ENCODE assay signal across 18 cellular contexts in the genomic region with DNA sequence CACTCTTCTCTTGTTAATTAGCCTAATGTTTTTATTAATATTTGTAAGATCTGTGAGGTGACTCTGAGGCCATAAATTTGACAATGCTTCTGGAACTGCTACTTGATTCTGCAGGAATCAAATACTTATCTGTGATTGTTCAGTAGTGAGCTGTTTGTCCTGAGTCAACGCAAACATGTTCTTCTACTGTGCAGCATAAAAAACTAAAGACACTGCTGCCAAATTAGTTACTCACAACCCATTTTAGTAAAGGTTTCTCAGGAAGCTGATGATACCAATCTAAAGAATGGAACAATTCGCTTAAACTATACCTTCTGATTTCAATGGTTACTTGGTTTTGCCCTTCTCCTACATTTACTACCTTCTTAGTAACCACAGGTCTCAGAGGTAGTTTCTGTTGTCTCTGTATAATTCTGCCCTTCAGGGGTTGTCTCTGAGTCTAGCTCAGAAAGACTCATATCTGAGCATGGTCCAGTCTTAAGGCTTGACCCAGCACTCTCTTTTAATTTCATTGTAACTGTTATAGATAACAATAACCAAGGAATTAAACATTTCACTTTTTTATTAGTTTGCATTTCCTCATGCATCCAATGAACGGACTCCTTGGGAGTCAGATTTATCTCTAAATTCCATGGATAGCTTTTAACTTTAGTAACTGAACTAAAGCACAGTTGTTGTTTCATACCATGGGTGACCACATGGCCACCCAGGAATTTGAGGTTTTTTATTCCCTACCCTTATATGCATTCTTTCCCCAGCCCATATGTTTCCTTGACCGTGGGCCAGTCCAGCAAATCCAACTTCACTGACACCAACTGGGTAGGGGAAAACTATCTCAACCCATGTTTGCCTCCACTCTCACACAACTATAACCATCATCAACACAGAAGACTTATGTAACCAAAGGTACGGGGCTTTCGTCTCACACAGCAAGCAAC.
DNase-seq lines count a peak whose midpoint lies in the region; ATAC-seq and TF ChIP-seq lines count a peak whose summit lies in the region.
"Had no signal": no experiment of that assay in that cellular context is flagged by ENCODE, and none has a peak within 500 bp of the region (broad histone marks: within the 10 kb centered on the region; RNA-seq: fewer than 3 reads in every experiment).

No MANE protein-coding gene starts in this region.

- POLR2A ChIA-PET in AG04449 (lab: Yijun Ruan, JAX) = no interaction called here

- H3K4me1 Mint-ChIP-seq in GM23338 = peaks cover 18% of the 10 kb centered on the region

- H3K4me3 ChIP-seq in AG04449 (ENCODE audit: low read depth, low read length) = no peak overlapping the region
- H3K4me3 ChIP-seq in GM23338 = no peak overlapping the region
- H3K4me3 ChIP-seq in adipocyte (ENCODE audit: low read length) = no peak overlapping the region
- H3K4me3 ChIP-seq in MG63 = no peak overlapping the region
- H3K4me3 ChIP-seq: Peyer's patch had no signal

- no peak overlapping the region for H3K27ac Mint-ChIP-seq in GM23338
- H3K27ac Mint-ChIP-seq: CD8-positive, alpha-beta T cell had no signal

- ATAC-seq in GM23338 = no peak
- ATAC-seq in Right ventricle myocardium superior (ENCODE audit: poor library complexity) = no peak
- ATAC-seq: CD8-positive, alpha-beta T cell had no signal

- peak overlapping the region; percentile 65; the same call in 1 of the 2 replicates for H3K4me2 ChIP-seq in GM23338

- peaks cover 16% of the 10 kb centered on the region for H3K9me2 ChIP-seq in GM23338 (ENCODE audit: insufficient read depth)

- peaks cover 21% of the 10 kb centered on the region for H3K36me3 Mint-ChIP-seq in GM23338 (ENCODE audit: low read depth)
- H3K36me3 Mint-ChIP-seq: CD8-positive, alpha-beta T cell had no signal

- H3K27ac ChIP-seq in GM23338 (ENCODE audit: low read depth) = no peak overlapping the region
- H3K27ac ChIP-seq: HL-60, Peyer's patch had no signal

- intact Hi-C loops in Right ventricle myocardium superior (cut with DNase I) = no loop called here

- no peak overlapping the region for H3K4me3 Mint-ChIP-seq in GM23338
- H3K4me3 Mint-ChIP-seq: CD8-positive, alpha-beta T cell had no signal

- no peak overlapping the region for H2AFZ ChIP-seq in GM23338

- H3K4me1 ChIP-seq in GM23338 (ENCODE audit: insufficient read depth) = peaks cover 17% of the 10 kb centered on the region
- H3K4me1 ChIP-seq in adipocyte (ENCODE audit: control insufficient read depth, insufficient read depth, low read length) = no peaks in the 10 kb centered on the region
- H3K4me1 ChIP-seq: Peyer's patch had no signal

- no peaks in the 10 kb centered on the region for H3F3A ChIP-seq in GM23338 (replicated peaks; ENCODE audit: low read depth)

- peaks cover 10% of the 10 kb centered on the region; the same call in 2 of the 3 replicates for H3K9me3 Mint-ChIP-seq in GM23338
- H3K9me3 Mint-ChIP-seq: CD8-positive, alpha-beta T cell had no signal

- H3K9ac ChIP-seq in adipocyte (ENCODE audit: low read length) = no peak overlapping the region

- DNase-seq in AG04449 (ENCODE audit: low read depth, low spot score) = peak; percentile 21
- DNase-seq in GM23338 (ENCODE audit: low spot score) = no peak
- DNase-seq in adipocyte (ENCODE audit: low read depth) = peak; percentile 15
- DNase-seq in foreskin melanocyte = peak; percentile 32
- DNase-seq in NOMO-1 treated with dmso at 0.1 percent for 144 hours (lab: John Stamatoyannopoulos, UW; ENCODE audit: unreplicated experiment) = no peak
- no peak for DNase-seq in Right ventricle myocardium superior
- no peak for DNase-seq in MG63
- no peak for DNase-seq in GM03348 (ENCODE audit: low spot score)
- DNase-seq: CD8-positive, alpha-beta T cell; KG1; NCI-H1092 treated with DMSO at 0.1 percent for 48 hours; NCI-H1694; NCI-H2107; NCI-H748 treated with DMSO at 0.1 percent for 48 hours; Peyer's patch; SHP77; SW 1271 had no signal

- no peak for TF ChIP-seq CTCF in AG04449 (IDR thresholded peaks at IDR 0.05; ENCODE audit: insufficient read depth, low read length, missing control alignments)
- no peak for TF ChIP-seq CTCF in GM23338 (conservative IDR thresholded peaks at IDR 0.05; ENCODE audit: low read depth in 2 of 2)

- CTCF ChIA-PET in AG04449 (lab: Yijun Ruan, JAX) = no interaction called here

- no peaks in the 10 kb centered on the region for H3K36me3 ChIP-seq in GM23338 (ENCODE audit: insufficient read depth)
- H3K36me3 ChIP-seq in adipocyte (ENCODE audit: control insufficient read depth, insufficient read depth, low read length, severe bottlenecking) = no peaks in the 10 kb centered on the region
- no peaks in the 10 kb centered on the region for H3K36me3 ChIP-seq in MG63
- H3K36me3 ChIP-seq: Peyer's patch had no signal

- H3K27me3 Mint-ChIP-seq in GM23338 (ENCODE audit: insufficient read depth, low read depth, poor library complexity) = no peaks in the 10 kb centered on the region

- H3K9me3 ChIP-seq in adipocyte (ENCODE audit: control insufficient read depth, low read length) = no peaks in the 10 kb centered on the region
- no peaks in the 10 kb centered on the region for H3K9me3 ChIP-seq in MG63
- H3K9me3 ChIP-seq: Peyer's patch had no signal

- no peaks in the 10 kb centered on the region for H3K79me2 ChIP-seq in GM23338 (replicated peaks; ENCODE audit: insufficient read depth)

- H3K27me3 ChIP-seq in GM23338 (ENCODE audit: insufficient read depth) (no peaks in the 10 kb centered on the region), adipocyte (replicated peaks; ENCODE audit: control insufficient read depth, insufficient read depth, low read length) (no peaks in the 10 kb centered on the region), MG63 (no peaks in the 10 kb centered on the region)
- H3K27me3 ChIP-seq: Peyer's patch had no signal

- no peaks in the 10 kb centered on the region for H4K20me1 ChIP-seq in GM23338 (replicated peaks; ENCODE audit: insufficient read depth)

TF ChIP-seq in GM23338, 12 proteins besides CTCF, POLR2A, EP300 and RAD21 (continues in another document):
- TF ChIP-seq ZNF114 (CRISPR knock-in tag; IDR thresholded peaks at IDR 0.05) (no peak), EZH2phosphoT487 (IDR thresholded peaks at IDR 0.05; ENCODE audit: unreplicated experiment) (no peak), POLR2AphosphoS5 (IDR thresholded peaks at IDR 0.05; ENCODE audit: low read depth) (no peak), ZNF462 (CRISPR knock-in tag; IDR thresholded peaks at IDR 0.05) (no peak)

Comparison
In these comparisons a context has a peak if more than half of its experiments do, and no peak if none do; other contexts are left out.
1. DNase-seq: peak in AG04449 (single experiment), adipocyte (single experiment) and foreskin melanocyte (single experiment); none in GM23338 (single experiment), NOMO-1 treated with dmso at 0.1 percent for 144 hours (single experiment), Right ventricle myocardium superior (single experiment), MG63 (single experiment) and GM03348 (single experiment).